In genomic region chr22:45208993-45209838, GRCh38 we compare ENCODE assay signal across 8 cellular contexts. TPM values are rescaled to one million over a fixed set of nuclear protein-coding genes. Genes with fewer than 3 reads are reported as not detected.
DNase-seq lines count a peak whose midpoint lies in the region; ATAC-seq and TF ChIP-seq lines count a peak whose summit lies in the region.

No MANE protein-coding gene starts in this region.

- intact Hi-C loops in Right ventricle myocardium superior (cut with DNase I): no loop called here
- intact Hi-C loops in Right ventricle myocardium inferior (cut with DNase I): no loop called here
- intact Hi-C loops in transverse colon (cut with DNase I; ENCODE audit: low total_unique reads): no loop called here

- no peak overlapping the region for H3K27ac ChIP-seq in transverse colon

- H3K27me3 Mint-ChIP-seq in chondrocyte (ENCODE audit: low read depth) (no peaks in the 10 kb centered on the region), mesothelial cell of epicardium (ENCODE audit: low read depth) (peaks cover 11% of the 10 kb centered on the region)

- TF ChIP-seq CTCF in chondrocyte (IDR thresholded peaks at IDR 0.05): peak; percentile 87
- peak; percentile 77 for TF ChIP-seq CTCF in mesothelial cell of epicardium (IDR thresholded peaks at IDR 0.05; ENCODE audit: unreplicated experiment)
- TF ChIP-seq CTCF in transverse colon (IDR thresholded peaks at IDR 0.05): peak; percentile 40 to 55 (median 51)

- peaks cover 4 to 31% (median 9%) of the 10 kb centered on the region in 4 donors for H3K4me1 ChIP-seq in transverse colon

- ATAC-seq in Right ventricle myocardium superior (ENCODE audit: poor library complexity) (no peak), Right ventricle myocardium inferior (no peak), HG03135 (IDR thresholded peaks at IDR 0.05; ENCODE audit: unreplicated experiment) (no peak)

- DNase-seq in Right ventricle myocardium superior (peak; percentile 39), Right ventricle myocardium inferior (ENCODE audit: missing footprints) (no peak), SK-MEL-5 (ENCODE audit: low read depth, low spot score) (peak; percentile 35), chondrocyte (ENCODE audit: low spot score) (peak; percentile 90), mesothelial cell of epicardium (ENCODE audit: low spot score in 2 of 2, unreplicated experiment in 2 of 2) (no peak), transverse colon (no peak), T1000 (lab: John Stamatoyannopoulos, UW) (no peak)

- H3K4me3 ChIP-seq in transverse colon: no peak overlapping the region

- no peaks in the 10 kb centered on the region for H3K9me3 ChIP-seq in transverse colon

- no peak for TF ChIP-seq EP300 in transverse colon (IDR thresholded peaks at IDR 0.05; ENCODE audit: low read depth)

- no peaks in the 10 kb centered on the region for H3K27me3 ChIP-seq in transverse colon

- H3K36me3 ChIP-seq in transverse colon: peaks cover 0 to 3% (median 0%) of the 10 kb centered on the region in 4 donors

- H3K27ac Mint-ChIP-seq in chondrocyte (ENCODE audit: unreplicated experiment) (peak overlapping the region; percentile 87), mesothelial cell of epicardium (no peak overlapping the region)

- H3K4me3 Mint-ChIP-seq in chondrocyte (ENCODE audit: unreplicated experiment) (peak overlapping the region; percentile 51), mesothelial cell of epicardium (no peak overlapping the region)

- in situ Hi-C loops in SK-MEL-5 (cut with HindIII; ENCODE audit: low pct_unique_long_range_greater_than_20kb, low sequenced_read_pairs): no loop called here
- in situ Hi-C loops in transverse colon (cut with MboI; ENCODE audit: low pct_ligation_motif_present in 1 of 4, low pct_unique_long_range_greater_than_20kb in 1 of 4, low sequenced_read_pairs in 3 of 4): no loop called here

- H3K4me1 Mint-ChIP-seq in chondrocyte (ENCODE audit: low read depth) (peaks cover 57% of the 10 kb centered on the region), mesothelial cell of epicardium (peaks cover 41% of the 10 kb centered on the region)

- H3K9me3 Mint-ChIP-seq in chondrocyte (ENCODE audit: low read depth): no peaks in the 10 kb centered on the region
- no peaks in the 10 kb centered on the region for H3K9me3 Mint-ChIP-seq in mesothelial cell of epicardium

- no peak for TF ChIP-seq POLR2A in transverse colon (IDR thresholded peaks at IDR 0.05)

- H3K36me3 Mint-ChIP-seq in chondrocyte (ENCODE audit: low read depth) (peaks cover 13% of the 10 kb centered on the region), mesothelial cell of epicardium (peaks cover 5% of the 10 kb centered on the region)

- 53 to 67% methylated on average over 3 to 21 of the region's 29 CpGs for WGBS in transverse colon (ENCODE audit: low coverage in 1 of 2), 2 donors

RNA-seq across cellular contexts. Expression of gene KIAA0930, which starts 31.5 kb away (rescaled TPM):
- total RNA-seq in Right ventricle myocardium superior (18.6 TPM), Right ventricle myocardium inferior (22.3 TPM), chondrocyte (103 to 109 TPM (median 109 TPM) in 3 replicates), mesothelial cell of epicardium (31.1 to 32.1 TPM (median 31.4 TPM) in 3 replicates), transverse colon (10 to 100 TPM; 18.0 to 51.2 (median 25.1) TPM)
- 96.0 and 102 TPM in 2 replicates for total RNA-seq in SK-MEL-5 (2014; rRNA removed; shearing (Covaris generic))
- 94.6 and 124 TPM in 2 replicates for polyA plus RNA-seq in SK-MEL-5 (2015; cell fraction: cytosol; rRNA removed)
- 54.6 and 63.3 TPM in 2 replicates for polyA plus RNA-seq in SK-MEL-5 (2015; cell fraction: nucleus; rRNA removed)

RNA-seq across cellular contexts. Expression of gene NUP50, which starts 45.5 kb away (rescaled TPM):
- total RNA-seq in Right ventricle myocardium superior (19.1 TPM), Right ventricle myocardium inferior (15.2 TPM), chondrocyte (35.8 to 44.1 TPM (median 41.6 TPM) in 3 replicates), mesothelial cell of epicardium (45.8 to 54.6 TPM (median 52.9 TPM) in 3 replicates), transverse colon (100 to 1,000 TPM in 1 of 4 donors, 10 to 100 TPM in 3; 47.0 to 152 (median 73.5) TPM)
- 186 and 187 TPM in 2 replicates for total RNA-seq in SK-MEL-5 (2014; rRNA removed; shearing (Covaris generic))
- polyA plus RNA-seq in SK-MEL-5 (2015; cell fraction: cytosol; rRNA removed): 136 and 201 TPM in 2 replicates
- 142 and 178 TPM in 2 replicates for polyA plus RNA-seq in SK-MEL-5 (2015; cell fraction: nucleus; rRNA removed)

Comparison
In these comparisons a context has a peak if more than half of its experiments do, and no peak if none do; other contexts are left out.
1. DNase-seq: peak in Right ventricle myocardium superior (single experiment), SK-MEL-5 (single experiment) and chondrocyte (single experiment); none in Right ventricle myocardium inferior (single experiment), mesothelial cell of epicardium (0 of 2), transverse colon (single experiment) and T1000 (single experiment).
2. Peak in every context shown above with its lines, with median percentiles within 50 percentile points of each other: CTCF ChIP-seq.